5 cellular contexts compared by ENCODE assay signal in genomic region chr3:115184859-115185572, GRCh38. TPM values are rescaled to one million over a fixed set of nuclear protein-coding genes. Genes with fewer than 3 reads are reported as not detected.
DNase-seq lines count a peak whose midpoint lies in the region; ATAC-seq and FAIRE-seq lines count a peak whose summit lies in the region.
"Not testable (repeated sequence)": the region's sequence is repeated elsewhere in the genome, so short reads cannot be mapped to it uniquely, and the experiment has no call there.

No MANE protein-coding gene starts in this region.

- peak; percentile 32 for FAIRE-seq in urothelium cell line (lab: Jason Lieb, UNC)

- H3K36me3 Mint-ChIP-seq in IgD-negative memory B cell; memory B cell; stimulated activated memory B cell treated with anti-CD40 and anti-IgM and Interleukin-4, amounts not matched to agents 10 μg/mL and 1 μg/mL and 100 μg/mL, for 72 hours: not testable (repeated sequence)

- ATAC-seq in right cardiac atrium; memory B cell (ENCODE audit: low read depth); stimulated activated memory B cell treated with anti-CD40 and anti-IgM and Interleukin-4, amounts not matched to agents 10 μg/mL and 1 μg/mL and 100 μg/mL, for 72 hours: not testable (repeated sequence)

- H3K27me3 Mint-ChIP-seq in IgD-negative memory B cell; memory B cell; stimulated activated memory B cell treated with anti-CD40 and anti-IgM and Interleukin-4, amounts not matched to agents 10 μg/mL and 1 μg/mL and 100 μg/mL, for 72 hours: not testable (repeated sequence)

- not testable (repeated sequence) for H3K27ac ChIP-seq in right cardiac atrium (ENCODE audit: low read length)

- peaks cover 1 to 12% (median 2%) of the 10 kb centered on the region in 3 donors for H3K9me3 Mint-ChIP-seq in IgD-negative memory B cell
- H3K9me3 Mint-ChIP-seq in memory B cell; stimulated activated memory B cell treated with anti-CD40 and anti-IgM and Interleukin-4, amounts not matched to agents 10 μg/mL and 1 μg/mL and 100 μg/mL, for 72 hours: not testable (repeated sequence)

- peaks cover 21 to 25% (median 21%) of the 10 kb centered on the region in 3 donors for H3K4me1 Mint-ChIP-seq in IgD-negative memory B cell
- peaks cover 18% of the 10 kb centered on the region for H3K4me1 Mint-ChIP-seq in memory B cell
- peaks cover 26% of the 10 kb centered on the region for H3K4me1 Mint-ChIP-seq in stimulated activated memory B cell treated with anti-CD40 and anti-IgM and Interleukin-4, amounts not matched to agents 10 μg/mL and 1 μg/mL and 100 μg/mL, for 72 hours

- peak overlapping the region in 1 of 4 donors; percentile 25 for H3K4me3 Mint-ChIP-seq in IgD-negative memory B cell
- not testable (repeated sequence) for H3K4me3 Mint-ChIP-seq in memory B cell; stimulated activated memory B cell treated with anti-CD40 and anti-IgM and Interleukin-4, amounts not matched to agents 10 μg/mL and 1 μg/mL and 100 μg/mL, for 72 hours

- peak in 2 of 3 donors; percentile 38 to 42 for DNase-seq in right cardiac atrium
- DNase-seq in memory B cell (ENCODE audit: low spot score in 2 of 2); urothelium cell line (ENCODE audit: low spot score): not testable (repeated sequence)

- WGBS in right cardiac atrium: 97% methylated on average over 32 of the region's 32 CpGs

- H3K4me1 ChIP-seq in right cardiac atrium (ENCODE audit: control insufficient read depth, insufficient read depth, low read length): not testable (repeated sequence)

- H3K27me3 ChIP-seq in right cardiac atrium (ENCODE audit: control insufficient read depth, insufficient read depth): not testable (repeated sequence)

- intact Hi-C loops in right cardiac atrium (cut with DNase I): not testable (repeated sequence)

- H3K27ac Mint-ChIP-seq in IgD-negative memory B cell (peak overlapping the region; percentile 78 to 96 (median 80)), memory B cell (peak overlapping the region; percentile 86)
- H3K27ac Mint-ChIP-seq in stimulated activated memory B cell treated with anti-CD40 and anti-IgM and Interleukin-4, amounts not matched to agents 10 μg/mL and 1 μg/mL and 100 μg/mL, for 72 hours: peak overlapping the region; percentile 95

- H3K9me3 ChIP-seq in right cardiac atrium (ENCODE audit: control insufficient read depth, low read length): not testable (repeated sequence)

- H3K4me3 ChIP-seq in right cardiac atrium (ENCODE audit: low read length): not testable (repeated sequence)

RNA-seq across cellular contexts. Expression of gene ZBTB20, which starts 37.9 kb away (rescaled TPM):
- polyA plus RNA-seq in IgD-negative memory B cell (42.6 TPM), right cardiac atrium (6.5 TPM)
- 10 to 100 TPM; 71.4 to 87.9 (median 78.1) TPM for total RNA-seq in right cardiac atrium
